In the genomic region with DNA sequence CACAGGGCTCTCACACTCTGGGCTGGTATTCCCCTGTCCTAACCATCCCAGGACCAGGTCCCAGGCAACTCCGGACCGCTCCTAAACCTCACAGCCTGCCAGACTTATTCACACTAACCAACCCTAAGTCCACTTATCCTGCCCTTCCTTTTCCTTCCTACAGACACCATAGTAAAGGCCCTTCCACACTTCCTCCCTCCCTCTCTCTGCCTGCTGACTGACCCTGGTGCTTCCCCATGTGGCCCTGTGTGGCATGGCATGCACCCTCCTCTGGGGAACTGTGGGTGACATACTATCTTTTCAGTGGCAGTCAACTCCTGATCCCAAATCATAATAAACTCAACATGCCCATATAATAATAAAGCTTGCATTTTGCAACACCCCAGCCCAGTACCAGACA, we compare ENCODE assay signal across 11 cellular contexts.
DNase-seq lines count a peak whose midpoint lies in the region; ATAC-seq and TF ChIP-seq lines count a peak whose summit lies in the region.
"Had no signal": no experiment of that assay in that cellular context is flagged by ENCODE, and none has a peak within 500 bp of the region (broad histone marks: within the 10 kb centered on the region; RNA-seq: fewer than 3 reads in every experiment).

No MANE protein-coding gene starts in this region.

- ATAC-seq in right cardiac atrium (no peak), HG03175 (IDR thresholded peaks at IDR 0.05; ENCODE audit: unreplicated experiment) (peak; percentile 75), GM19455 (IDR thresholded peaks at IDR 0.05; ENCODE audit: unreplicated experiment) (no peak)

- H3K9me3 ChIP-seq in cardiac muscle cell (ENCODE audit: low read depth) (no peaks in the 10 kb centered on the region), right cardiac atrium (ENCODE audit: control insufficient read depth, low read length) (no peaks in the 10 kb centered on the region), vagina (no peaks in the 10 kb centered on the region)
- H3K9me3 ChIP-seq: SJSA1 had no signal

- no peak overlapping the region for H3K27ac ChIP-seq in cardiac muscle cell
- H3K27ac ChIP-seq in right cardiac atrium (ENCODE audit: low read length): no peak overlapping the region
- no peak overlapping the region for H3K27ac ChIP-seq in brain microvascular endothelial cell
- H3K27ac ChIP-seq in vagina: no peak overlapping the region
- H3K27ac ChIP-seq: C4-2B, SJSA1 had no signal

- TF ChIP-seq POLR2A in vagina (IDR thresholded peaks at IDR 0.05): no peak

- DNase-seq in cardiac muscle cell (ENCODE audit: low read depth in 1 of 2, low spot score in 1 of 2) (no peak), right cardiac atrium (no peak), brain microvascular endothelial cell (no peak), vagina (ENCODE audit: extremely low spot score in 2 of 2) (peak; percentile 54 to 81), NCI-H748 treated with DMSO at 0.1 percent for 48 hours (lab: John Stamatoyannopoulos, UW) (no peak), NK-92 (lab: John Stamatoyannopoulos, UW; ENCODE audit: unreplicated experiment) (no peak)
- DNase-seq: posterior cingulate gyrus had no signal

- no peaks in the 10 kb centered on the region for H3K27me3 ChIP-seq in cardiac muscle cell
- H3K27me3 ChIP-seq in right cardiac atrium (ENCODE audit: control insufficient read depth, insufficient read depth): no peaks in the 10 kb centered on the region
- no peaks in the 10 kb centered on the region for H3K27me3 ChIP-seq in brain microvascular endothelial cell (replicated peaks)
- H3K27me3 ChIP-seq in vagina: no peaks in the 10 kb centered on the region
- H3K27me3 ChIP-seq: SJSA1 had no signal

- H3K36me3 ChIP-seq in cardiac muscle cell: no peaks in the 10 kb centered on the region
- no peaks in the 10 kb centered on the region for H3K36me3 ChIP-seq in brain microvascular endothelial cell (replicated peaks)
- H3K36me3 ChIP-seq in vagina: no peaks in the 10 kb centered on the region
- H3K36me3 ChIP-seq: SJSA1 had no signal

- 94% methylated on average over 2 of the region's 2 CpGs for WGBS in right cardiac atrium

- TF ChIP-seq CTCF in cardiac muscle cell (IDR thresholded peaks at IDR 0.05; ENCODE audit: low read depth, low read length): peak; percentile 10
- TF ChIP-seq CTCF in brain microvascular endothelial cell (IDR thresholded peaks at IDR 0.05; ENCODE audit: low read depth, low read length, missing control alignments): peak; percentile 49
- no peak for TF ChIP-seq CTCF in vagina (IDR thresholded peaks at IDR 0.05)

- in situ Hi-C loops in brain microvascular endothelial cell (cut with HindIII; ENCODE audit: low pct_ligation_motif_present, low sequenced_read_pairs): no loop called here

- H3K4me3 ChIP-seq in cardiac muscle cell (no peak overlapping the region), right cardiac atrium (ENCODE audit: low read length) (no peak overlapping the region), brain microvascular endothelial cell (ENCODE audit: low read depth, low read length) (no peak overlapping the region), vagina (no peak overlapping the region)
- H3K4me3 ChIP-seq: SJSA1 had no signal

- no peaks in the 10 kb centered on the region for H3K4me1 ChIP-seq in cardiac muscle cell (ENCODE audit: low read depth)
- no peaks in the 10 kb centered on the region for H3K4me1 ChIP-seq in right cardiac atrium (ENCODE audit: control insufficient read depth, insufficient read depth, low read length)
- no peaks in the 10 kb centered on the region for H3K4me1 ChIP-seq in vagina

- intact Hi-C loops in right cardiac atrium (cut with DNase I) (no loop called here), vagina (cut with DNase I) (no loop called here)

Comparison
In these comparisons a context has a peak if more than half of its experiments do, and no peak if none do; other contexts are left out.
1. DNase-seq: peak in vagina (2 of 2); none in cardiac muscle cell (0 of 2), right cardiac atrium (0 of 3), brain microvascular endothelial cell (single experiment), NCI-H748 treated with DMSO at 0.1 percent for 48 hours (single experiment) and NK-92 (single experiment).
2. CTCF ChIP-seq: peak in cardiac muscle cell (single experiment) and brain microvascular endothelial cell (single experiment); none in vagina (0 of 3).